Comparison of ENCODE assay signal across 21 cellular contexts in genomic region chr10:24047201-24047600, GRCh38.
"Had no signal": no experiment of that assay in that cellular context is flagged by ENCODE, and none has a peak within 500 bp of the region (broad histone marks: within the 10 kb centered on the region; RNA-seq: fewer than 3 reads in every experiment).

No MANE protein-coding gene starts in this region.

- DNase-seq: KBM-7, MV-4-11, NCI-H1048, NCI-H1105, NCI-H1417, NCI-H1436 treated with DMSO at 0.1 percent for 48 hours, NCI-H1694, NCI-H187 treated with DMSO at 0.1 percent for 48 hours, NCI-H2029 treated with DMSO at 0.1 percent for 48 hours, NCI-H2171, NCI-H226, NCI-H446, NCI-H510A, NCI-H524 treated with DMSO at 0.1 percent for 48 hours, NCI-H69, NCI-H774, Right ventricle myocardium superior, RPMI8226, SIG-M5, SK-N-SH, SW 1271 had no signal
